11 cellular contexts compared by ENCODE assay signal in the genomic region with DNA sequence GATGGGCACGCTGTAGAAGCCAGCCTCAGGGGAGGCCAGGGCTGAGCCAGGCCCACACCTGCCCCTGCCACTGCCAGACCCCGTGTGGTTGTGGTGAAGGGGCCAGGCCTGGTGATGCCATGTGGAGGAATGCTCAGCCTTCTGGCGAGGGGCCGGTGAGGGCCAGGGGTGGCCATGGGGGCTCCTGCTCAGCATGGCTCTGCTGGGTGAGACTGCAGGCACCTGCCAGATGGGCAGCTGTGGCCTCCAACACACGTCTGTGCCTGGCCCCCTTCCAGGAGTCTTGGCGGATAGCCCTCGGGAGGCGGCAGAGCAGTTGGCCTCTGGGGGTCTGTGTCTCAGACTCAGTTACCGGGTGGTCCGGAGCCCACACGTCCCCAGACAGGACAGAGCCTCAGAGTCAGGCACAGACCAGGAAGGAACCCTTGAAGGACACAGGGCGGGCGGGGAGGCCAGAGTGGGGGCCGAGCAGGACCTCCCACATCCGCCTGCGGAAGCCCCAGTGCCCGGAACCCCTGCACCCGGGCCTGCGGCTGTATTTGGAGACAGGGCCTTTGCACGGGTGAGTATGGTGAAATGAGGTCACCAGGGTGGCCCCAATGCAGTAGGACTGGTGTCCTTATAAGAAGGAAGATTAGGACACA. TPM values are rescaled to one million over a fixed set of nuclear protein-coding genes. Genes with fewer than 3 reads are reported as not detected.
DNase-seq lines count a peak whose midpoint lies in the region; FAIRE-seq and TF ChIP-seq lines count a peak whose summit lies in the region.
"Had no signal": no experiment of that assay in that cellular context is flagged by ENCODE, and none has a peak within 500 bp of the region (broad histone marks: within the 10 kb centered on the region; RNA-seq: fewer than 3 reads in every experiment).

No MANE protein-coding gene starts in this region.

- H3K36me3 ChIP-seq in BLaER1 treated with 17β-estradiol and CSF1 and Interleukin-3, amounts not matched to agents 10 nM and 100 nM: peaks cover 4 to 17% (median 16%) of the 10 kb centered on the region in 11 experiments; a peak in 19 of 22 replicates
- H3K36me3 ChIP-seq in H1 (ENCODE audit: control insufficient read depth in 2 of 4, insufficient read depth in 4 of 4, low read length in 3 of 4): peaks cover 0 to 2% (median 0%) of the 10 kb centered on the region in 4 experiments; a peak in 1 of 8 replicates
- H3K36me3 ChIP-seq in neural progenitor cell: no peaks in the 10 kb centered on the region

- TF ChIP-seq CTCF in H1 (IDR thresholded peaks at IDR 0.05; ENCODE audit: control extremely low read depth in 1 of 3, insufficient read depth in 1 of 3, low read depth in 1 of 3, low read length in 3 of 3) (no peak), neural progenitor cell (IDR thresholded peaks at IDR 0.05) (no peak)

- H2BK20ac ChIP-seq in H1 (ENCODE audit: low read length): no peak overlapping the region

- H3K27ac ChIP-seq in BLaER1 treated with 17β-estradiol and CSF1 and Interleukin-3, amounts not matched to agents 10 nM and 100 nM: peak overlapping the region in 5 of 11 experiments; percentile 3 to 29 (median 6); a peak in 5 of 22 replicates
- H3K27ac ChIP-seq in H1 (ENCODE audit: low read depth, low read length) (no peak overlapping the region), neural progenitor cell (no peak overlapping the region)

- no peak overlapping the region for H3K14ac ChIP-seq in H1 (ENCODE audit: insufficient read length)

- no peak overlapping the region for H3K18ac ChIP-seq in H1 (ENCODE audit: extremely low read depth, low read length)

- H3K4me3 Mint-ChIP-seq in neural progenitor cell: no peak overlapping the region

- peaks cover 20 to 49% (median 41%) of the 10 kb centered on the region in 10 experiments for H3K4me1 ChIP-seq in BLaER1 treated with 17β-estradiol and CSF1 and Interleukin-3, amounts not matched to agents 10 nM and 100 nM
- H3K4me1 ChIP-seq in H1 (replicated peaks in 1 of 4; ENCODE audit: control insufficient read depth in 3 of 4, insufficient read depth in 4 of 4, low read length in 3 of 4) (peaks cover 0 to 5% (median under 1%) of the 10 kb centered on the region in 4 experiments; a peak in 5 of 7 replicates), neural progenitor cell (peaks cover 19% of the 10 kb centered on the region)

- H3K56ac ChIP-seq in H1 (replicated peaks; ENCODE audit: insufficient read length, low read depth, low read length): no peak overlapping the region

- DNase-seq in NCI-H1694 treated with DMSO at 0.1 percent for 48 hours (lab: John Stamatoyannopoulos, UW) (peak; percentile 80), H1 (ENCODE audit: low read depth in 1 of 2, low spot score in 2 of 2) (no peak), neural progenitor cell (ENCODE audit: low spot score) (no peak), NCI-H1092 (lab: John Stamatoyannopoulos, UW) (no peak), midbrain (lab: John Stamatoyannopoulos, UW) (no peak), HuH-7 (ENCODE audit: low spot score) (no peak)
- no peak for DNase-seq in stimulated activated CD4-positive, alpha-beta T cell treated with anti-CD3 and anti-CD28 coated beads, Interleukin-4, amount 100 ng/mL, for 24 hours
- DNase-seq: DMS153, erythroblast, NCI-H1436 had no signal

- peaks cover 16% of the 10 kb centered on the region for H3K4me1 Mint-ChIP-seq in neural progenitor cell

- POLR2A ChIA-PET in H1 (lab: Charles Lee; ENCODE audit: partially characterized antibody): interaction anchor here (0.6 to 1.0 kb wide), 3 partner anchors 10 to 514 kb away, joined by 3 to 4 read pairs (median 3); no protein-coding TSS in a partner anchor

- H4K91ac ChIP-seq in H1 (replicated peaks; ENCODE audit: insufficient read length, low read length): no peak overlapping the region

- no peak overlapping the region for H2BK120ac ChIP-seq in H1 (replicated peaks; ENCODE audit: low read depth, low read length)

- TF ChIP-seq RAD21 in H1 (IDR thresholded peaks at IDR 0.05 in 1 of 2, conservative IDR thresholded peaks at IDR 0.05 in 1 of 2; ENCODE audit: low read depth in 2 of 2, low read length in 2 of 2): no peak

- no peaks in the 10 kb centered on the region for H3K23me2 ChIP-seq in H1 (ENCODE audit: low read depth, low read length)

- peak overlapping the region; percentile 68; the same call in 1 of the 2 replicates for H4K8ac ChIP-seq in H1 (ENCODE audit: extremely low read depth, insufficient read depth, low read length)

- TF ChIP-seq EP300 in H1 (IDR thresholded peaks at IDR 0.05; ENCODE audit: borderline replicate concordance in 1 of 2, low read depth in 2 of 2, low read length in 2 of 2): no peak

- no peak overlapping the region for H3K23ac ChIP-seq in H1 (ENCODE audit: insufficient read length)

- peak overlapping the region; percentile 78 for H3K27ac Mint-ChIP-seq in neural progenitor cell

- peaks cover 0 to 37% (median 15%) of the 10 kb centered on the region in 11 experiments; a peak in 14 of 22 replicates for H3K27me3 ChIP-seq in BLaER1 treated with 17β-estradiol and CSF1 and Interleukin-3, amounts not matched to agents 10 nM and 100 nM
- H3K27me3 ChIP-seq in H1 (replicated peaks in 1 of 4; ENCODE audit: control insufficient read depth in 3 of 4, extremely low read depth in 1 of 4, insufficient read depth in 3 of 4, low read length in 3 of 4) (no peaks in the 10 kb centered on the region), neural progenitor cell (no peaks in the 10 kb centered on the region)

- H2BK12ac ChIP-seq in H1 (ENCODE audit: low read depth, low read length): no peak overlapping the region

- no peak overlapping the region for H4K5ac ChIP-seq in H1 (ENCODE audit: insufficient read length, low read depth, low read length)

- H3K79me1 ChIP-seq in H1 (ENCODE audit: low read depth, low read length): no peaks in the 10 kb centered on the region

- H3F3A ChIP-seq in neural progenitor cell (ENCODE audit: low read depth): no peaks in the 10 kb centered on the region

- CTCF ChIA-PET in H1 (lab: Charles Lee; ENCODE audit: partially characterized antibody): interaction anchor here (0.8 to 2.9 kb wide), 5 partner anchors 8 to 359 kb away, joined by 3 to 16 read pairs (median 4); no protein-coding TSS in a partner anchor

- H3K79me2 ChIP-seq in H1 (ENCODE audit: control insufficient read depth in 1 of 2, insufficient read depth in 2 of 2, low read length in 2 of 2): no peaks in the 10 kb centered on the region
- H3K79me2 ChIP-seq in neural progenitor cell (ENCODE audit: low read depth): no peaks in the 10 kb centered on the region

- H3K4me3 ChIP-seq in BLaER1 treated with 17β-estradiol and CSF1 and Interleukin-3, amounts not matched to agents 10 nM and 100 nM: no peak overlapping the region
- H3K4me3 ChIP-seq in H1 (ENCODE audit: extremely low read depth in 1 of 4, insufficient read depth in 2 of 4, low read depth in 3 of 4, low read length in 4 of 4): no peak overlapping the region
- H3K4me3 ChIP-seq in neural progenitor cell: no peak overlapping the region

- H3K9ac ChIP-seq in BLaER1 treated with 17β-estradiol and CSF1 and Interleukin-3, amounts not matched to agents 10 nM and 100 nM: peak overlapping the region in 9 of 11 experiments; percentile 1 to 48 (median 42); a peak in 8 of 22 replicates
- H3K9ac ChIP-seq in H1 (replicated peaks in 1 of 4; ENCODE audit: extremely low read depth in 1 of 4, low read depth in 3 of 4, low read length in 3 of 4): no peak overlapping the region
- no peak overlapping the region for H3K9ac ChIP-seq in neural progenitor cell

- no peak overlapping the region for H2AK5ac ChIP-seq in H1 (ENCODE audit: low read depth, low read length)

- 0 out of 2 replicates have a peak overlapping the region, but pooled peaks have one; percentile 39 for H2BK5ac ChIP-seq in H1 (ENCODE audit: low read depth, low read length)

- no peak overlapping the region for H2BK15ac ChIP-seq in H1 (ENCODE audit: low read length)

- 95% methylated on average over 12 of the region's 20 CpGs; no CpG with 5 or more reads in 1 of the 2 experiments for WGBS in H1 (ENCODE audit: extremely low coverage in 1 of 2, insufficient coverage in 1 of 2, insufficient read length in 1 of 2, insufficient replicate concordance in 2 of 2, low coverage in 1 of 2, low lambda C conversion rate in 2 of 2, missing lambda C conversion rate in 1 of 2), 2 experiments

- H3K4me2 ChIP-seq in BLaER1 treated with 17β-estradiol and CSF1 and Interleukin-3, amounts not matched to agents 10 nM and 100 nM: peak overlapping the region; percentile 79 to 92 (median 81)
- H3K4me2 ChIP-seq in H1 (ENCODE audit: insufficient read depth in 1 of 2, low read depth in 2 of 2, low read length in 2 of 2) (no peak overlapping the region), neural progenitor cell (no peak overlapping the region)

- H2AFZ ChIP-seq in H1 (ENCODE audit: low read length) (no peak overlapping the region), neural progenitor cell (replicated peaks) (no peak overlapping the region)

- no peak for FAIRE-seq in H1 (lab: Jason Lieb, UNC)

- no peak overlapping the region for H3K4ac ChIP-seq in H1 (replicated peaks; ENCODE audit: insufficient read length, low read depth, low read length)

- peaks cover 5% of the 10 kb centered on the region for H3K27me3 Mint-ChIP-seq in neural progenitor cell (ENCODE audit: insufficient read depth, low read depth)

- TF ChIP-seq POLR2A in H1 (IDR thresholded peaks at IDR 0.05; ENCODE audit: control extremely low read depth in 1 of 2, low read depth in 2 of 2, low read length in 2 of 2): no peak

- H3K36me3 Mint-ChIP-seq in neural progenitor cell: peaks cover 4% of the 10 kb centered on the region

- no peaks in the 10 kb centered on the region for H3K9me3 ChIP-seq in BLaER1 treated with 17β-estradiol and CSF1 and Interleukin-3, amounts not matched to agents 10 nM and 100 nM (replicated peaks in 1 of 11)
- no peaks in the 10 kb centered on the region for H3K9me3 ChIP-seq in H1 (ENCODE audit: insufficient read depth in 2 of 2, low read depth in 1 of 2, low read length in 1 of 2)
- H3K9me3 ChIP-seq in neural progenitor cell (ENCODE audit: low read depth): no peaks in the 10 kb centered on the region

- H4K20me1 ChIP-seq in BLaER1 treated with 17β-estradiol and CSF1 and Interleukin-3, amounts not matched to agents 10 nM and 100 nM: peaks cover 0 to 57% (median 9%) of the 10 kb centered on the region in 11 experiments; a peak in 9 of 22 replicates
- H4K20me1 ChIP-seq in H1 (replicated peaks in 1 of 2; ENCODE audit: control insufficient read depth in 1 of 2, insufficient read depth in 2 of 2, low read length in 2 of 2) (no peaks in the 10 kb centered on the region), neural progenitor cell (ENCODE audit: low read depth) (no peaks in the 10 kb centered on the region)

- H3K9me3 Mint-ChIP-seq in neural progenitor cell: no peaks in the 10 kb centered on the region

RNA-seq across cellular contexts. Expression of gene CHMP6, which starts 22.5 kb away (rescaled TPM):
- total RNA-seq in H1 (2021; fragmentation: NEBNext Ultra II Directional; extraction: Animal tissue kit (Norgen Biotek cat#: 25700)): 15.7 and 16.0 TPM in 2 replicates
- polyA plus RNA-seq in H1 (2011; rRNA removed): 24.3 and 28.9 TPM in 2 replicates
- 22.9 TPM for polyA plus RNA-seq in H1 (2011; cell fraction: cytosol; rRNA removed)
- 23.5 TPM for polyA plus RNA-seq in H1 (2011; cell fraction: nucleus; rRNA removed)
- 8.5 to 14.9 TPM (median 13.4 TPM) in 4 replicates for polyA plus RNA-seq in H1 (2012, experiment 1 of 2)
- 13.4 TPM for polyA plus RNA-seq in H1 (2012, experiment 2 of 2)
- 9.5 TPM for polyA plus RNA-seq in H1 (2013, experiment 1 of 2)
- polyA plus RNA-seq in H1 (2013, experiment 2 of 2): 7.9 TPM
- 5.7 and 6.4 TPM in 2 replicates for polyA minus RNA-seq in H1 (2011; rRNA and poly(A)+ RNA removed)
- 7.2 TPM for polyA minus RNA-seq in H1 (2011; cell fraction: cytosol; rRNA and poly(A)+ RNA removed)
- polyA minus RNA-seq in H1 (2011; cell fraction: nucleus; rRNA and poly(A)+ RNA removed): 15.6 TPM
- 11.5 and 20.9 TPM in 2 replicates for total RNA-seq in neural progenitor cell (ENCODE audit: low replicate concordance)

Comparison
In these comparisons a context has a peak if more than half of its experiments do, and no peak if none do; other contexts are left out.
1. H3K4me2 ChIP-seq: peak in BLaER1 treated with 17β-estradiol and CSF1 and Interleukin-3, amounts not matched to agents 10 nM and 100 nM (11 of 11); none in H1 (0 of 2) and neural progenitor cell (single experiment).
2. H3K9ac ChIP-seq: peak in BLaER1 treated with 17β-estradiol and CSF1 and Interleukin-3, amounts not matched to agents 10 nM and 100 nM (9 of 11); none in H1 (0 of 4) and neural progenitor cell (single experiment).